In genomic region chr10:35335718-35336083, GRCh38 we compare ENCODE assay signal across 8 cellular contexts. TPM values are rescaled to one million over a fixed set of nuclear protein-coding genes. Genes with fewer than 3 reads are reported as not detected.
DNase-seq lines count a peak whose midpoint lies in the region; ATAC-seq and TF ChIP-seq lines count a peak whose summit lies in the region.

No MANE protein-coding gene starts in this region.

- no peaks in the 10 kb centered on the region; the same call in 1 of the 2 replicates for H3K9me3 ChIP-seq in AG04450 (ENCODE audit: control insufficient read depth, insufficient read depth, low read length)

- DNase-seq in AG04450 (ENCODE audit: low read depth, low spot score) (no peak), LNCaP clone FGC (ENCODE audit: low read depth) (no peak), NAMALWA (ENCODE audit: low spot score) (no peak)
- DNase-seq in activated naive CD8-positive, alpha-beta T cell treated with anti-CD3 and anti-CD28 coated beads, Interleukin-2, amount 10 ng/mL, durations not matched to agents 7 days and 5 days, result no peak
- DNase-seq in stimulated activated CD4-positive, alpha-beta T cell treated with anti-CD3 and anti-CD28 coated beads, Interleukin-4, amount 100 ng/mL, for 24 hours, result peak; percentile 32

- peak overlapping the region; percentile 95 for H3K4me3 Mint-ChIP-seq in activated naive CD8-positive, alpha-beta T cell treated with anti-CD3 and anti-CD28 coated beads, Interleukin-2, amount 10 ng/mL, durations not matched to agents 7 days and 5 days

- POLR2A ChIA-PET in AG04450 (lab: Yijun Ruan, JAX), result interaction anchor here (0.6 kb wide), 1 partner anchor 54 kb away, joined by 10 read pairs; no protein-coding TSS in a partner anchor
- POLR2A ChIA-PET in activated naive CD8-positive, alpha-beta T cell treated with anti-CD3 and anti-CD28 coated beads, Interleukin-2, amount 10 ng/mL, durations not matched to agents 7 days and 5 days (lab: Charles Lee), result no interaction called here

- CTCF ChIA-PET in AG04450 (lab: Charles Lee), result interaction anchor here (0.8 kb wide), 1 partner anchor 227 kb away, joined by 4 read pairs; no protein-coding TSS in a partner anchor

- peaks cover 14% of the 10 kb centered on the region for H3K36me3 Mint-ChIP-seq in activated naive CD8-positive, alpha-beta T cell treated with anti-CD3 and anti-CD28 coated beads, Interleukin-2, amount 10 ng/mL, durations not matched to agents 7 days and 5 days

- TF ChIP-seq CTCF in AG04450 (IDR thresholded peaks at IDR 0.05; ENCODE audit: low read depth, low read length) (no peak), LNCaP clone FGC (IDR thresholded peaks at IDR 0.05; ENCODE audit: control insufficient read depth, extremely low read depth, insufficient read depth) (no peak)

- ATAC-seq in GM19452 (IDR thresholded peaks at IDR 0.05; ENCODE audit: unreplicated experiment), result peak; percentile 9
- peak; percentile 5 for ATAC-seq in activated naive CD8-positive, alpha-beta T cell treated with anti-CD3 and anti-CD28 coated beads, Interleukin-2, amount 10 ng/mL, durations not matched to agents 7 days and 5 days (ENCODE audit: low read depth)
- no peak for ATAC-seq in HG03097 (IDR thresholded peaks at IDR 0.05; ENCODE audit: low FRiP score, unreplicated experiment)

- H3K4me3 ChIP-seq in AG04450 (ENCODE audit: low read depth, low read length), result peak overlapping the region; percentile 78
- peak overlapping the region; percentile 90 for H3K4me3 ChIP-seq in LNCaP clone FGC (ENCODE audit: low read depth, low read length)
- peak overlapping the region; percentile 75 for H3K4me3 ChIP-seq in iPS-11a (ENCODE audit: low read depth, low read length)

- H3K27me3 Mint-ChIP-seq in activated naive CD8-positive, alpha-beta T cell treated with anti-CD3 and anti-CD28 coated beads, Interleukin-2, amount 10 ng/mL, durations not matched to agents 7 days and 5 days, result no peaks in the 10 kb centered on the region

- no peaks in the 10 kb centered on the region for H3K9me3 Mint-ChIP-seq in activated naive CD8-positive, alpha-beta T cell treated with anti-CD3 and anti-CD28 coated beads, Interleukin-2, amount 10 ng/mL, durations not matched to agents 7 days and 5 days

- no peak overlapping the region for H3K27ac ChIP-seq in AG04450 (ENCODE audit: low read depth, low read length)

- peak overlapping the region; percentile 92 for H3K27ac Mint-ChIP-seq in activated naive CD8-positive, alpha-beta T cell treated with anti-CD3 and anti-CD28 coated beads, Interleukin-2, amount 10 ng/mL, durations not matched to agents 7 days and 5 days

- H3K4me1 Mint-ChIP-seq in activated naive CD8-positive, alpha-beta T cell treated with anti-CD3 and anti-CD28 coated beads, Interleukin-2, amount 10 ng/mL, durations not matched to agents 7 days and 5 days, result peaks cover 44% of the 10 kb centered on the region

- H3K27me3 ChIP-seq in AG04450 (ENCODE audit: control insufficient read depth, insufficient read depth, low read length), result no peaks in the 10 kb centered on the region

RNA-seq across cellular contexts. Expression of gene CCNY, which starts 0.6 kb away (rescaled TPM):
- polyA plus RNA-seq in AG04450 (2011; rRNA removed), result 90.2 and 97.3 TPM in 2 replicates
- polyA minus RNA-seq in AG04450 (2011; rRNA and poly(A)+ RNA removed), result 91.1 and 94.3 TPM in 2 replicates
- 10 to 100 TPM; 66.6 to 72.2 TPM for total RNA-seq in activated naive CD8-positive, alpha-beta T cell treated with anti-CD3 and anti-CD28 coated beads, Interleukin-2, amount 10 ng/mL, durations not matched to agents 7 days and 5 days
